In the genomic region with DNA sequence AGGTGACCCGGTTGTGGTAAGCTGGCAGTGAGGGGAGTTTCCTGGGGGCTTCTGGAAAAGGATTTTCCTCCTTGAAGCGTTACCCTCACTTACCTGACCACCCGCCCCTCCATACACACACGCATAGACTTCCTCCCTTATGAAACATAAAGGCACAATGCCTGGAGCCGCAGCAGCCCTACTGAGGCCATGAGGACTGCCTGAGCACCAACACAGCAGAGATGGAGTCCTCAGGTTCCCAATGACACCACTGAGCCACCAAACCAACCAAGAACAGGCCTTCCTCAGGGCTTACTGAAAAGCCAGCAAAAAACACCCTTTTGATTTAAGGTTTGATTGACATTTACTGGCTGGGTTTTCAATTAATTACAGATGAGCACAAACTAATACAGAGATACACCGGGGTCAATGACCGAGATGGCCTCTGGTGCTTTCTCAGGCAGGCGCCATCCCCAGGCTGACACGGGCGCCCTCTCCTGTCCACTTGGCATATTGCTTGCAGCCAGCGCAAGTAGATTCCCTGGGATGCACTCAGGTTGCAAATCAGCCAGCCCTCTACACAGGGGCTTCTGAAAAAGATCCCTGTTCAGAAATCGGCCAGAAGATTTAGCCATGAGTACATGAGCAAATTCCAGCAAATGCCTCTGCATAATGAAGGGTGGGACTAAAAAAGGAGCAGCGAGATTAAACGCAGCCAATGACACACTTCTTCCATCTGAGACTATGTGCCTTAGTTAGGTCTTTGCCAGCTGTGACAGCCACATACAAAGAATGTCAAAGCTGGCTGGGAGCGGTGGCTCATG, we compare ENCODE assay signal across 8 cellular contexts. TPM values are rescaled to one million over a fixed set of nuclear protein-coding genes. Genes with fewer than 3 reads are reported as not detected.
DNase-seq lines count a peak whose midpoint lies in the region; ATAC-seq and TF ChIP-seq lines count a peak whose summit lies in the region.

No MANE protein-coding gene starts in this region.

- peak overlapping the region; percentile 70 for H3K9ac ChIP-seq in PC-3 (ENCODE audit: low read length)

- DNase-seq in NCI-H1694 (lab: John Stamatoyannopoulos, UW) (peak; percentile 18), NCI-H1694 treated with DMSO at 0.1 percent for 48 hours (lab: John Stamatoyannopoulos, UW) (no peak), PC-3 (peak; percentile 56), head of caudate nucleus (peak in 40 of 42 donors; percentile 15 to 83 (median 58)), retinal pigment epithelial cell (ENCODE audit: low read depth) (no peak)
- peak; percentile 13 to 49 (median 29) for DNase-seq in activated naive CD4-positive, alpha-beta T cell (lab: John Stamatoyannopoulos, UW)

- H2AFZ ChIP-seq in PC-3 (ENCODE audit: low read length) = no peak overlapping the region

- H3K9me3 ChIP-seq in PC-3 (ENCODE audit: low read length) = no peaks in the 10 kb centered on the region

- CTCF ChIA-PET in PC-3 (lab: Charles Lee) = interaction anchor here (0.6 kb wide), 1 partner anchor 73 kb away, joined by 5 read pairs; no protein-coding TSS in a partner anchor

- no peaks in the 10 kb centered on the region for H3K9me2 ChIP-seq in PC-3 (replicated peaks; ENCODE audit: low read length)

- TF ChIP-seq CTCF in PC-3 (conservative IDR thresholded peaks at IDR 0.05; ENCODE audit: low read depth, low read length) (peak; percentile 79), retinal pigment epithelial cell (conservative IDR thresholded peaks at IDR 0.05; ENCODE audit: low read depth, low read length) (peak; percentile 89)

- ATAC-seq in PC-3 = peak; percentile 40; the same call in 1 of the 2 replicates
- no peak for ATAC-seq in HG02981 (IDR thresholded peaks at IDR 0.05; ENCODE audit: unreplicated experiment)
- no peak for ATAC-seq in GM21723 (IDR thresholded peaks at IDR 0.05; ENCODE audit: unreplicated experiment)

- H3K36me3 ChIP-seq in PC-3 (ENCODE audit: low read depth, low read length) = no peaks in the 10 kb centered on the region

- H3K79me2 ChIP-seq in PC-3 (ENCODE audit: low read length) = peaks cover 54% of the 10 kb centered on the region

- POLR2A ChIA-PET in PC-3 (lab: Charles Lee; ENCODE audit: unreplicated experiment) = no interaction called here

- H3K4me2 ChIP-seq in PC-3 (ENCODE audit: low read length) = peak overlapping the region; percentile 35; the same call in 1 of the 2 replicates

- no peak overlapping the region for H3K4me3 ChIP-seq in PC-3 (ENCODE audit: low read length)
- H3K4me3 ChIP-seq in retinal pigment epithelial cell (ENCODE audit: low read length) = no peak overlapping the region

- H3K27ac ChIP-seq in PC-3 (ENCODE audit: low read length) = peak overlapping the region; percentile 99

- intact Hi-C loops in PC-3 (cut with micrococcal nuclease) = loop anchor here (2.0 kb wide), 2 partner anchors 41 to 47 kb away; no protein-coding TSS in a partner anchor
- intact Hi-C loops in head of caudate nucleus (cut with DNase I) = no loop called here

- peaks cover 30% of the 10 kb centered on the region for H3K4me1 ChIP-seq in PC-3 (ENCODE audit: insufficient read depth, low read length)

- H3K27me3 ChIP-seq in PC-3 (ENCODE audit: low read length) = no peaks in the 10 kb centered on the region

- H4K20me1 ChIP-seq in PC-3 (ENCODE audit: low read length) = no peaks in the 10 kb centered on the region

- no TSS peak for BruUV-seq in PC-3 (replicated peaks; lab: Mats Ljungman, UMichigan)

- H3F3A ChIP-seq in PC-3 (ENCODE audit: low read length, unreplicated experiment) = peaks cover 3% of the 10 kb centered on the region

RNA-seq across cellular contexts. Expression of gene OPA3, which starts 14.8 kb away (rescaled TPM):
- 9.4 and 10.1 TPM in 2 replicates for total RNA-seq in PC-3 (2014; rRNA removed)

RNA-seq across cellular contexts. Expression of gene GPR4, which starts 32.2 kb away (rescaled TPM):
- 3.1 and 3.7 TPM in 2 replicates for total RNA-seq in PC-3 (2014; rRNA removed)

Comparison
In these comparisons a context has a peak if more than half of its experiments do, and no peak if none do; other contexts are left out.
1. DNase-seq: peak in NCI-H1694 (single experiment), PC-3 (single experiment), activated naive CD4-positive, alpha-beta T cell (4 of 4) and head of caudate nucleus (40 of 42); none in NCI-H1694 treated with DMSO at 0.1 percent for 48 hours (single experiment) and retinal pigment epithelial cell (single experiment).